Comparison of ENCODE assay signal across 13 cellular contexts in genomic region chr17:2082003-2082862, GRCh38. TPM values are rescaled to one million over a fixed set of nuclear protein-coding genes. Genes with fewer than 3 reads are reported as not detected.
DNase-seq lines count a peak whose midpoint lies in the region; ATAC-seq and TF ChIP-seq lines count a peak whose summit lies in the region.
"Had no signal": no experiment of that assay in that cellular context is flagged by ENCODE, and none has a peak within 500 bp of the region (broad histone marks: within the 10 kb centered on the region; RNA-seq: fewer than 3 reads in every experiment).

No MANE protein-coding gene starts in this region.

- H3K4me1 ChIP-seq in RWPE2 (ENCODE audit: insufficient read depth, poor library complexity, severe bottlenecking) (peaks cover 22% of the 10 kb centered on the region), gastroesophageal sphincter (peaks cover 0 to 63% (median 43%) of the 10 kb centered on the region in 3 donors), gastrocnemius medialis (peaks cover 51 to 56% of the 10 kb centered on the region in 2 donors)

- H3K27me3 ChIP-seq in RWPE2 (ENCODE audit: insufficient read depth, poor library complexity, severe bottlenecking) (no peaks in the 10 kb centered on the region), gastroesophageal sphincter (no peaks in the 10 kb centered on the region), gastrocnemius medialis (no peaks in the 10 kb centered on the region)

- in situ Hi-C loops in gastrocnemius medialis (cut with MboI; ENCODE audit: low sequenced_read_pairs in 4 of 4), result no loop called here

- 70 to 78% methylated on average over 5 of the region's 9 CpGs for WGBS in gastroesophageal sphincter (ENCODE audit: low coverage in 1 of 2), 2 donors

- peaks cover 9% of the 10 kb centered on the region for H3K36me3 ChIP-seq in RWPE2 (ENCODE audit: low read depth)
- peaks cover 0 to 88% of the 10 kb centered on the region in 2 donors for H3K36me3 ChIP-seq in gastroesophageal sphincter
- peaks cover 0 to 19% of the 10 kb centered on the region in 2 donors for H3K36me3 ChIP-seq in gastrocnemius medialis

- DNase-seq in EH (ENCODE audit: low read depth), result peak; percentile 67
- no peak for DNase-seq in RWPE2 (ENCODE audit: low spot score)
- DNase-seq in gastrocnemius medialis, result no peak
- no peak for DNase-seq in NCI-H446 treated with DMSO at 0.1 percent for 48 hours (lab: John Stamatoyannopoulos, UW)
- DNase-seq in caudate nucleus (lab: John Stamatoyannopoulos, UW), result no peak
- DNase-seq: naive B cell; NCI-H1436 treated with DMSO at 0.1 percent for 48 hours; stimulated activated CD4-positive, alpha-beta T cell treated with anti-CD3 and anti-CD28 coated beads, Interleukin-4, amount 100 ng/mL, for 1 hour; substantia nigra; T1000 had no signal

- TF ChIP-seq EP300 in gastroesophageal sphincter (IDR thresholded peaks at IDR 0.05), result no peak

- H3K27ac ChIP-seq in RWPE2 (ENCODE audit: poor library complexity, severe bottlenecking) (peak overlapping the region; percentile 64), gastroesophageal sphincter (peak overlapping the region in 3 of 4 donors; percentile 45 to 85 (median 73)), gastrocnemius medialis (peak overlapping the region; percentile 39 to 82 (median 62)), caudate nucleus (ENCODE audit: low read depth, low read length) (no peak overlapping the region)

- H3K4me3 ChIP-seq in RWPE2 (ENCODE audit: severe bottlenecking) (no peak overlapping the region), gastroesophageal sphincter (no peak overlapping the region), gastrocnemius medialis (no peak overlapping the region)

- no peak for TF ChIP-seq POLR2A in gastroesophageal sphincter (IDR thresholded peaks at IDR 0.05)
- no peak for TF ChIP-seq POLR2A in gastrocnemius medialis (IDR thresholded peaks at IDR 0.05)

- no peak for ATAC-seq in RWPE2 (ENCODE audit: low read depth)
- ATAC-seq in gastroesophageal sphincter, result no peak
- no peak for ATAC-seq in gastrocnemius medialis
- no peak for ATAC-seq in HG03097 (IDR thresholded peaks at IDR 0.05; ENCODE audit: low FRiP score, unreplicated experiment)
- no peak for ATAC-seq in GM18498 (IDR thresholded peaks at IDR 0.05; ENCODE audit: unreplicated experiment)

- intact Hi-C loops in gastrocnemius medialis (cut with DNase I; ENCODE audit: low total_unique reads), result loop anchor here (10.0 kb wide), 1 partner anchor 93 kb away; no protein-coding TSS in a partner anchor

- H3K9me3 ChIP-seq in RWPE2 (ENCODE audit: severe bottlenecking) (no peaks in the 10 kb centered on the region), gastroesophageal sphincter (no peaks in the 10 kb centered on the region), gastrocnemius medialis (no peaks in the 10 kb centered on the region)

- no peak for TF ChIP-seq CTCF in RWPE2 (IDR thresholded peaks at IDR 0.05; ENCODE audit: poor library complexity, severe bottlenecking)
- TF ChIP-seq CTCF in gastroesophageal sphincter (IDR thresholded peaks at IDR 0.05), result no peak
- no peak for TF ChIP-seq CTCF in gastrocnemius medialis (IDR thresholded peaks at IDR 0.05 in 4 of 5, conservative IDR thresholded peaks at IDR 0.05 in 1 of 5)

RNA-seq across cellular contexts. Expression of gene HIC1, which starts 27.3 kb away (rescaled TPM):
- 10 to 100 TPM; 32.8 to 56.2 (median 41.6) TPM for total RNA-seq in gastroesophageal sphincter
- 1 to 10 TPM; 4.6 to 9.6 (median 6.9) TPM for total RNA-seq in gastrocnemius medialis

RNA-seq across cellular contexts. Expression of gene OVCA2, which starts 40.4 kb away (rescaled TPM):
- total RNA-seq in gastroesophageal sphincter (10 to 100 TPM; 19.6 to 40.3 (median 36.5) TPM), gastrocnemius medialis (10 to 100 TPM; 12.6 to 50.2 (median 34.4) TPM)

RNA-seq across cellular contexts. Expression of gene DPH1, which starts 52.3 kb away (rescaled TPM):
- 10 to 100 TPM; 29.9 to 35.6 (median 34.0) TPM for total RNA-seq in gastroesophageal sphincter
- total RNA-seq in gastrocnemius medialis, result 10 to 100 TPM; 47.2 to 59.9 (median 57.7) TPM

RNA-seq across cellular contexts. Expression of gene RTN4RL1, which starts 57.1 kb away (rescaled TPM):
- total RNA-seq in gastroesophageal sphincter (under 1 TPM in 3 of 4 donors, not detected in 1; 0.58 to 0.81 (median 0.72) TPM), gastrocnemius medialis (1 to 10 TPM in 2 of 4 donors, under 1 TPM in 2; 0.31 to 1.7 (median 1.2) TPM)
